8 cellular contexts compared by ENCODE assay signal in genomic region chrX:118496763-118497079, GRCh38. TPM values are rescaled to one million over a fixed set of nuclear protein-coding genes. Genes with fewer than 3 reads are reported as not detected.
DNase-seq lines count a peak whose midpoint lies in the region; ATAC-seq and TF ChIP-seq lines count a peak whose summit lies in the region.

No MANE protein-coding gene starts in this region.

- H4K20me1 ChIP-seq in SK-N-SH (ENCODE audit: insufficient read depth): no peaks in the 10 kb centered on the region; the same call in 1 of the 2 replicates

- H3K27ac ChIP-seq in SK-N-SH (ENCODE audit: low read depth in 2 of 2, low read length in 1 of 2): peak overlapping the region in 1 of 2 experiments; percentile 62; a peak in 2 of 4 replicates
- H3K27ac ChIP-seq in foreskin keratinocyte: no peak overlapping the region

- no peak for TF ChIP-seq EP300 in SK-N-SH (IDR thresholded peaks at IDR 0.05; ENCODE audit: borderline replicate concordance in 1 of 2, low read depth in 1 of 2, low read length in 1 of 2)

- H3K79me2 ChIP-seq in SK-N-SH (ENCODE audit: insufficient read depth): peaks cover 27% of the 10 kb centered on the region

- H3K4me1 ChIP-seq in SK-N-SH (ENCODE audit: control insufficient read depth in 1 of 2, insufficient read depth in 2 of 2, low read depth in 1 of 2, low read length in 1 of 2) (peaks cover 0 to 4% of the 10 kb centered on the region in 2 experiments; a peak in 1 of 4 replicates), foreskin keratinocyte (no peaks in the 10 kb centered on the region)

- no peak for TF ChIP-seq CTCF in HFF-Myc (IDR thresholded peaks at IDR 0.05; ENCODE audit: low read depth, low read length, missing control alignments)
- no peak for TF ChIP-seq CTCF in SK-N-SH (IDR thresholded peaks at IDR 0.05)
- no peak for TF ChIP-seq CTCF in foreskin keratinocyte (conservative IDR thresholded peaks at IDR 0.05)

- POLR2A ChIA-PET in SK-N-SH (lab: Yijun Ruan, JAX): no interaction called here

- ATAC-seq in GM18517 (IDR thresholded peaks at IDR 0.05; ENCODE audit: unreplicated experiment) (peak; percentile 7), foreskin keratinocyte (peak; percentile 12), HG03280 (IDR thresholded peaks at IDR 0.05; ENCODE audit: unreplicated experiment) (no peak)

- H3K4me2 ChIP-seq in SK-N-SH: peak overlapping the region; percentile 79

- DNase-seq in HFF-Myc (ENCODE audit: extremely low read depth, low read depth) (no peak), SK-N-SH (no peak), foreskin keratinocyte (no peak), skeletal muscle cell (ENCODE audit: low read depth) (no peak), SHP77 treated with DMSO at 0.1 percent for 48 hours (lab: John Stamatoyannopoulos, UW) (no peak)
- no peak for DNase-seq in activated effector memory CD4-positive, alpha-beta T cell treated with Interleukin-2 at 50 U/mL for 16 hours

- no peaks in the 10 kb centered on the region for H3K9me2 ChIP-seq in SK-N-SH

- no peak for TF ChIP-seq RAD21 in SK-N-SH (IDR thresholded peaks at IDR 0.05; ENCODE audit: low read length)

- peaks cover 4% of the 10 kb centered on the region for H3F3A ChIP-seq in SK-N-SH (replicated peaks; ENCODE audit: insufficient read depth)

- peak overlapping the region; percentile 73; the same call in 1 of the 2 replicates for H2AFZ ChIP-seq in SK-N-SH (ENCODE audit: low read depth)

- WGBS in SK-N-SH (ENCODE audit: low lambda C conversion rate): 7% methylated on average over 10 of the region's 13 CpGs

- no peaks in the 10 kb centered on the region for H3K9me3 ChIP-seq in SK-N-SH

- H3K9ac ChIP-seq in SK-N-SH: peak overlapping the region; percentile 64

- CTCF ChIA-PET in SK-N-SH (lab: Yijun Ruan, JAX): interaction anchor here (0.6 to 4.3 kb wide), 2 partner anchors 104 to 157 kb away, joined by 3 to 13 read pairs; no protein-coding TSS in a partner anchor

- H3K36me3 ChIP-seq in SK-N-SH (replicated peaks in 1 of 2; ENCODE audit: control insufficient read depth in 1 of 2, insufficient read depth in 2 of 2, low read length in 1 of 2): no peaks in the 10 kb centered on the region

- H3K27me3 ChIP-seq in SK-N-SH (ENCODE audit: insufficient read depth) (peaks cover 6% of the 10 kb centered on the region; the same call in 1 of the 2 replicates), foreskin keratinocyte (no peaks in the 10 kb centered on the region)

- peak overlapping the region; percentile 73 for H3K4me3 ChIP-seq in HFF-Myc (replicated peaks; ENCODE audit: low read depth, low read length)
- peak overlapping the region; percentile 59 to 76 for H3K4me3 ChIP-seq in SK-N-SH (ENCODE audit: low read depth in 2 of 2, low read length in 1 of 2)
- peak overlapping the region; percentile 67 for H3K4me3 ChIP-seq in skeletal muscle cell (ENCODE audit: low read depth, low read length)

TF ChIP-seq in SK-N-SH, 30 proteins besides CTCF, POLR2A, EP300 and RAD21:
- TF ChIP-seq IRF3 (IDR thresholded peaks at IDR 0.05; ENCODE audit: low read depth, low read length): no peak
- no peak for TF ChIP-seq MEF2A (IDR thresholded peaks at IDR 0.05; ENCODE audit: borderline replicate concordance, low read depth)
- TF ChIP-seq USF2 (IDR thresholded peaks at IDR 0.05; ENCODE audit: borderline replicate concordance, low read depth, low read length): no peak
TF ChIP-seq in SK-N-SH: peak in this region for 0.

RNA-seq across cellular contexts. Expression of gene DOCK11, which starts 1.1 kb away (rescaled TPM):
- 34.8 and 39.3 TPM in 2 replicates for polyA plus RNA-seq in SK-N-SH (2012; rRNA removed)
- polyA plus RNA-seq in SK-N-SH (2012; cell fraction: cytosol; rRNA removed): 50.5 and 72.0 TPM in 2 replicates
- 24.0 and 47.2 TPM in 2 replicates for polyA plus RNA-seq in SK-N-SH (2012; cell fraction: nucleus; rRNA removed)
- total RNA-seq in foreskin keratinocyte: 6.2 and 9.3 TPM in 2 replicates
- 4.5 and 6.1 TPM in 2 replicates for polyA plus RNA-seq in foreskin keratinocyte
